In genomic region chr3:60444898-60445297, GRCh38 we compare ENCODE assay signal across 1 cellular context.
TF ChIP-seq lines count a peak whose summit lies in the region.

No MANE protein-coding gene starts in this region.

TF ChIP-seq in WTC11, 78 proteins besides CTCF, POLR2A, EP300 and RAD21 (continued from another document):
- no peak for TF ChIP-seq ESRRA (CRISPR knock-in tag; IDR thresholded peaks at IDR 0.05; ENCODE audit: borderline replicate concordance)
